Comparison of ENCODE assay signal across 8 cellular contexts in genomic region chr10:101843032-101843991, GRCh38. TPM values are rescaled to one million over a fixed set of nuclear protein-coding genes. Genes with fewer than 3 reads are reported as not detected.
DNase-seq lines count a peak whose midpoint lies in the region; ATAC-seq, FAIRE-seq and TF ChIP-seq lines count a peak whose summit lies in the region.

TSS of gene KCNIP2 (minus strand) at chr10:101843800. CDS start at chr10:101843568, 232 bp downstream.

- H3K9ac ChIP-seq in HepG2 (ENCODE audit: insufficient read depth, low read depth, low read length) = no peak within 1 kb of the TSS

- H3K36me3 Mint-ChIP-seq in CD4-positive, CD25-positive, alpha-beta regulatory T cell = peaks cover 25% of the 10 kb centered on the region
- H3K36me3 Mint-ChIP-seq in IgD-negative memory B cell = peaks cover 2% of the 10 kb centered on the region
- H3K36me3 Mint-ChIP-seq in WTC11 = no peaks in the 10 kb centered on the region

- no peaks in the 10 kb centered on the region for H3K79me2 ChIP-seq in HepG2 (ENCODE audit: insufficient read depth, low read length)

- no peak for FAIRE-seq in HepG2 (lab: Jason Lieb, UNC)

- H3K4me1 Mint-ChIP-seq in CD4-positive, CD25-positive, alpha-beta regulatory T cell = peaks cover 4 to 49% (median 26%) of the 10 kb centered on the region in 4 donors
- H3K4me1 Mint-ChIP-seq in IgD-negative memory B cell (peaks cover 24 to 41% (median 37%) of the 10 kb centered on the region in 3 donors), WTC11 (peaks cover 46% of the 10 kb centered on the region)
- peaks cover 60% of the 10 kb centered on the region for H3K4me1 Mint-ChIP-seq in stimulated activated naive CD8-positive, alpha-beta T cell treated with anti-CD3 and anti-CD28 coated beads, Interleukin-15, amount 100 ng/mL, for 72 hours

- peaks cover 41% of the 10 kb centered on the region for H3K4me1 ChIP-seq in CD4-positive, CD25-positive, alpha-beta regulatory T cell (ENCODE audit: control insufficient read depth, insufficient read depth, low read length, poor library complexity, severe bottlenecking)
- H3K4me1 ChIP-seq in HepG2 (ENCODE audit: insufficient read depth, low read length) = peaks cover 26% of the 10 kb centered on the region

- no peak within 1 kb of the TSS for H2AFZ ChIP-seq in HepG2 (ENCODE audit: low read length)

- H3K36me3 ChIP-seq in CD4-positive, CD25-positive, alpha-beta regulatory T cell (ENCODE audit: control insufficient read depth, insufficient read depth, low read length) = peaks cover 11% of the 10 kb centered on the region
- peaks cover 3 to 12% of the 10 kb centered on the region in 2 experiments; a peak in 4 of 5 replicates for H3K36me3 ChIP-seq in HepG2 (replicated peaks in 1 of 2; ENCODE audit: control insufficient read depth in 1 of 2, insufficient read depth in 2 of 2, low read length in 2 of 2)

- H3K9me3 Mint-ChIP-seq in CD4-positive, CD25-positive, alpha-beta regulatory T cell = no peaks in the 10 kb centered on the region
- H3K9me3 Mint-ChIP-seq in IgD-negative memory B cell (no peaks in the 10 kb centered on the region), WTC11 (no peaks in the 10 kb centered on the region)
- no peaks in the 10 kb centered on the region for H3K9me3 Mint-ChIP-seq in stimulated activated naive CD8-positive, alpha-beta T cell treated with anti-CD3 and anti-CD28 coated beads, Interleukin-15, amount 100 ng/mL, for 72 hours

- WGBS in HepG2 (ENCODE audit: low lambda C conversion rate) = 94% methylated on average over 34 of the region's 59 CpGs

- no peak for TF ChIP-seq RAD21 in HepG2 (CRISPR knock-in tag; IDR thresholded peaks at IDR 0.05)

- no peak for TF ChIP-seq POLR2A in HepG2 (IDR thresholded peaks at IDR 0.05; ENCODE audit: insufficient read depth in 1 of 2, low read depth in 2 of 2, low read length in 2 of 2)

- peak; percentile 40 to 67 (median 52) for DNase-seq in CD4-positive, CD25-positive, alpha-beta regulatory T cell
- peak; percentile 91 for DNase-seq in WTC11 (ENCODE audit: low spot score)
- DNase-seq in central memory CD4-positive, alpha-beta T cell = peak; percentile 45
- DNase-seq in HepG2 (ENCODE audit: low spot score) = no peak
- peak; percentile 36 to 38 for DNase-seq in stimulated activated naive CD8-positive, alpha-beta T cell treated with anti-CD3 and anti-CD28 coated beads, Interleukin-15, amount 100 ng/mL, for 72 hours
- DNase-seq in NCI-H1048 (lab: John Stamatoyannopoulos, UW) = no peak

- H3K27ac ChIP-seq in CD4-positive, CD25-positive, alpha-beta regulatory T cell (ENCODE audit: insufficient read depth, low read length, poor library complexity, severe bottlenecking) = no peak within 1 kb of the TSS
- H3K27ac ChIP-seq in HepG2 (ENCODE audit: extremely low read length, insufficient read depth, low read length) = no peak within 1 kb of the TSS

- no peaks in the 10 kb centered on the region for H3K27me3 ChIP-seq in CD4-positive, CD25-positive, alpha-beta regulatory T cell (ENCODE audit: control insufficient read depth, insufficient read depth, low read length)
- no peaks in the 10 kb centered on the region for H3K27me3 ChIP-seq in HepG2 (ENCODE audit: control insufficient read depth in 1 of 2, insufficient read depth in 2 of 2, low read length in 2 of 2)

- TF ChIP-seq EP300 in HepG2 (IDR thresholded peaks at IDR 0.05; ENCODE audit: low read depth in 2 of 2, low read length in 2 of 2) = no peak
- TF ChIP-seq EP300 in HepG2 (CRISPR knock-in tag; IDR thresholded peaks at IDR 0.05; ENCODE audit: borderline replicate concordance) = no peak

- peak within 1 kb of the TSS; percentile 83 to 90 (median 86) for H3K4me3 Mint-ChIP-seq in CD4-positive, CD25-positive, alpha-beta regulatory T cell
- H3K4me3 Mint-ChIP-seq in IgD-negative memory B cell (peak within 1 kb of the TSS; percentile 68 to 97 (median 92)), WTC11 (peak within 1 kb of the TSS; percentile 79)
- H3K4me3 Mint-ChIP-seq in stimulated activated naive CD8-positive, alpha-beta T cell treated with anti-CD3 and anti-CD28 coated beads, Interleukin-15, amount 100 ng/mL, for 72 hours = peak within 1 kb of the TSS; percentile 69 to 80

- POLR2A ChIA-PET in WTC11 (lab: Charles Lee) (interaction anchor here (0.6 to 1.5 kb wide), 4 partner anchors 26 to 306 kb away, joined by 3 to 6 read pairs (median 4); partner anchors contain the start of gene OGA), HepG2 (lab: Yijun Ruan, JAX) (no interaction called here)

- ATAC-seq in CD4-positive, CD25-positive, alpha-beta regulatory T cell (ENCODE audit: low read depth in 2 of 2) = peak; percentile 18 to 41
- ATAC-seq in WTC11 = peak; percentile 80
- ATAC-seq in HepG2 = peak; percentile 10; the same call in 2 of the 3 replicates
- peak; percentile 33 for ATAC-seq in stimulated activated naive CD8-positive, alpha-beta T cell treated with anti-CD3 and anti-CD28 coated beads, Interleukin-15, amount 100 ng/mL, for 72 hours
- ATAC-seq in GM19035 (IDR thresholded peaks at IDR 0.05; ENCODE audit: unreplicated experiment) = no peak

- intact Hi-C loops in HepG2 (cut with micrococcal nuclease; ENCODE audit: unreplicated experiment) = no loop called here

- H3K27me3 Mint-ChIP-seq in CD4-positive, CD25-positive, alpha-beta regulatory T cell = no peaks in the 10 kb centered on the region
- H3K27me3 Mint-ChIP-seq in IgD-negative memory B cell (peaks cover 3% of the 10 kb centered on the region), WTC11 (ENCODE audit: low read depth) (peaks cover 25% of the 10 kb centered on the region)
- H3K27me3 Mint-ChIP-seq in stimulated activated naive CD8-positive, alpha-beta T cell treated with anti-CD3 and anti-CD28 coated beads, Interleukin-15, amount 100 ng/mL, for 72 hours = peaks cover 45% of the 10 kb centered on the region

- in situ Hi-C loops in HepG2 (cut with HindIII; ENCODE audit: extremely low pct_ligation_motif_present, low pct_unique_long_range_greater_than_20kb) = loop anchor here (5.0 kb wide), 1 partner anchor 169 kb away; no protein-coding TSS in a partner anchor

- CTCF ChIA-PET in WTC11 (lab: Charles Lee) = interaction anchor here (0.6 to 2.4 kb wide), 49 partner anchors 8 to 871 kb away, joined by 3 to 44 read pairs (median 4); partner anchors contain the start of genes ARL3, NPM3 and OGA
- CTCF ChIA-PET in HepG2 (lab: Yijun Ruan, JAX; ENCODE audit: low intra/inter-chr PET ratio, low total read pairs) = no interaction called here

- H3K4me3 ChIP-seq in CD4-positive, CD25-positive, alpha-beta regulatory T cell (ENCODE audit: low read depth, low read length) = no peak within 1 kb of the TSS
- H3K4me3 ChIP-seq in HepG2 (replicated peaks in 1 of 3; ENCODE audit: insufficient read depth in 1 of 3, low read depth in 2 of 3, low read length in 3 of 3) = no peak within 1 kb of the TSS

- H3K4me2 ChIP-seq in HepG2 (ENCODE audit: low read depth, low read length) = no peak within 1 kb of the TSS

- BruUV-seq in HepG2 (replicated peaks; lab: Mats Ljungman, UMichigan) = no TSS peak

- peak within 1 kb of the TSS; percentile 5 to 83 (median 66) for H3K27ac Mint-ChIP-seq in CD4-positive, CD25-positive, alpha-beta regulatory T cell
- H3K27ac Mint-ChIP-seq in IgD-negative memory B cell (peak within 1 kb of the TSS; percentile 85 to 88 (median 86)), WTC11 (peak within 1 kb of the TSS; percentile 50; the same call in 1 of the 2 replicates)
- peak within 1 kb of the TSS; percentile 35 to 62 for H3K27ac Mint-ChIP-seq in stimulated activated naive CD8-positive, alpha-beta T cell treated with anti-CD3 and anti-CD28 coated beads, Interleukin-15, amount 100 ng/mL, for 72 hours

- peaks cover 16% of the 10 kb centered on the region; the same call in 1 of the 2 replicates for H4K20me1 ChIP-seq in HepG2 (ENCODE audit: insufficient read depth, low read length)

- no peaks in the 10 kb centered on the region for H3K9me3 ChIP-seq in CD4-positive, CD25-positive, alpha-beta regulatory T cell (ENCODE audit: control insufficient read depth in 2 of 2, low read length in 2 of 2)
- H3K9me3 ChIP-seq in HepG2 (ENCODE audit: low read length) = no peaks in the 10 kb centered on the region

- peak; percentile 87 for TF ChIP-seq CTCF in WTC11 (IDR thresholded peaks at IDR 0.05)
- TF ChIP-seq CTCF in HepG2 (CRISPR knock-in tag; IDR thresholded peaks at IDR 0.05) = peak; percentile 28; the same call in 1 of the 2 replicates

TF ChIP-seq in WTC11, 78 proteins besides CTCF, POLR2A, EP300 and RAD21 (continues in another document):
- TF ChIP-seq MYBL2 (CRISPR knock-in tag; IDR thresholded peaks at IDR 0.05) (no peak), ELF4 (CRISPR knock-in tag; IDR thresholded peaks at IDR 0.05; ENCODE audit: low read depth) (no peak), ZNF423 (CRISPR knock-in tag; IDR thresholded peaks at IDR 0.05) (no peak)

TF ChIP-seq in HepG2, 621 proteins besides CTCF, POLR2A, EP300 and RAD21 (continues in another document):
- peak; percentile 79 for TF ChIP-seq AGO2 (optimal IDR thresholded peaks at IDR 0.05; ENCODE audit: low read depth, low read length)

RNA-seq across cellular contexts. Expression of gene KCNIP2, which starts in this region (rescaled TPM):
- 1.6 TPM for total RNA-seq in CD4-positive, CD25-positive, alpha-beta regulatory T cell
- polyA plus RNA-seq in CD4-positive, CD25-positive, alpha-beta regulatory T cell = under 1 TPM in 1 of 4 donors, not detected in 3; 0.08 TPM
- polyA plus RNA-seq in IgD-negative memory B cell (14.5 TPM), HepG2 (2011; rRNA removed) (0.70 and 0.88 TPM in 2 replicates)
- total RNA-seq in WTC11 (2021) (4.5 to 5.4 TPM (median 5.2 TPM) in 3 replicates), HepG2 (2016; rRNA removed; fragmentation: Illumina TruSeq; extraction: Trizol) (0.42 TPM in 1 of 2 replicates, not detected in the other)
- not detected in 2 replicates for total RNA-seq in HepG2 (2016; cell fraction: cytosol; rRNA removed; fragmentation: Illumina TruSeq; extraction: Trizol; ENCODE audit: low read depth)
- total RNA-seq in HepG2 (2016; cell fraction: insoluble cytoplasmic fraction; rRNA removed; fragmentation: Illumina TruSeq; extraction: Trizol) = 0.13 and 0.52 TPM in 2 replicates
- not detected in 2 replicates for total RNA-seq in HepG2 (2016; cell fraction: membrane; rRNA removed; fragmentation: Illumina TruSeq; extraction: Trizol)
- 1.1 and 1.7 TPM in 2 replicates for total RNA-seq in HepG2 (2016; cell fraction: nucleus; rRNA removed; fragmentation: Illumina TruSeq; extraction: Trizol)
- 0.13 TPM in 1 of 2 replicates, not detected in the other for polyA plus RNA-seq in HepG2 (2011; cell fraction: cytosol; rRNA removed)
- polyA plus RNA-seq in HepG2 (2011; cell fraction: nucleus; rRNA removed) = 3.4 and 3.8 TPM in 2 replicates
- 1.0 and 1.6 TPM in 2 replicates for polyA plus RNA-seq in HepG2 (2012)
- polyA plus RNA-seq in HepG2 (2016; cell fraction: cytosol; fragmentation: Illumina TruSeq; extraction: Trizol; ENCODE audit: low read depth) = not detected in 2 replicates
- polyA plus RNA-seq in HepG2 (2016; cell fraction: insoluble cytoplasmic fraction; fragmentation: Illumina TruSeq; extraction: Trizol; ENCODE audit: low read depth) = not detected in 2 replicates
- not detected in 2 replicates for polyA plus RNA-seq in HepG2 (2016; cell fraction: membrane; fragmentation: Illumina TruSeq; extraction: Trizol; ENCODE audit: low read depth)
- 2.7 and 2.9 TPM in 2 replicates for polyA plus RNA-seq in HepG2 (2016; cell fraction: nucleus; fragmentation: Illumina TruSeq; extraction: Trizol; ENCODE audit: insufficient read depth, low read depth)
- polyA minus RNA-seq in HepG2 (2011; rRNA and poly(A)+ RNA removed; ENCODE audit: low replicate concordance) = 1.2 and 2.3 TPM in 2 replicates
- not detected in 2 replicates for polyA minus RNA-seq in HepG2 (2011; cell fraction: cytosol; rRNA and poly(A)+ RNA removed)
- polyA minus RNA-seq in HepG2 (2011; cell fraction: nucleus; rRNA and poly(A)+ RNA removed) = 4.1 and 7.7 TPM in 2 replicates

Comparison
In these comparisons a context has a peak if more than half of its experiments do, and no peak if none do; other contexts are left out.
1. DNase-seq: peak in CD4-positive, CD25-positive, alpha-beta regulatory T cell (3 of 3), WTC11 (single experiment), central memory CD4-positive, alpha-beta T cell (single experiment) and stimulated activated naive CD8-positive, alpha-beta T cell treated with anti-CD3 and anti-CD28 coated beads, Interleukin-15, amount 100 ng/mL, for 72 hours (2 of 2); none in HepG2 (single experiment) and NCI-H1048 (single experiment).
2. Peak in every context shown above with its lines, with median percentiles within 50 percentile points of each other: H3K27ac Mint-ChIP-seq and H3K4me3 Mint-ChIP-seq.